8 cellular contexts compared by ENCODE assay signal in the genomic region with DNA sequence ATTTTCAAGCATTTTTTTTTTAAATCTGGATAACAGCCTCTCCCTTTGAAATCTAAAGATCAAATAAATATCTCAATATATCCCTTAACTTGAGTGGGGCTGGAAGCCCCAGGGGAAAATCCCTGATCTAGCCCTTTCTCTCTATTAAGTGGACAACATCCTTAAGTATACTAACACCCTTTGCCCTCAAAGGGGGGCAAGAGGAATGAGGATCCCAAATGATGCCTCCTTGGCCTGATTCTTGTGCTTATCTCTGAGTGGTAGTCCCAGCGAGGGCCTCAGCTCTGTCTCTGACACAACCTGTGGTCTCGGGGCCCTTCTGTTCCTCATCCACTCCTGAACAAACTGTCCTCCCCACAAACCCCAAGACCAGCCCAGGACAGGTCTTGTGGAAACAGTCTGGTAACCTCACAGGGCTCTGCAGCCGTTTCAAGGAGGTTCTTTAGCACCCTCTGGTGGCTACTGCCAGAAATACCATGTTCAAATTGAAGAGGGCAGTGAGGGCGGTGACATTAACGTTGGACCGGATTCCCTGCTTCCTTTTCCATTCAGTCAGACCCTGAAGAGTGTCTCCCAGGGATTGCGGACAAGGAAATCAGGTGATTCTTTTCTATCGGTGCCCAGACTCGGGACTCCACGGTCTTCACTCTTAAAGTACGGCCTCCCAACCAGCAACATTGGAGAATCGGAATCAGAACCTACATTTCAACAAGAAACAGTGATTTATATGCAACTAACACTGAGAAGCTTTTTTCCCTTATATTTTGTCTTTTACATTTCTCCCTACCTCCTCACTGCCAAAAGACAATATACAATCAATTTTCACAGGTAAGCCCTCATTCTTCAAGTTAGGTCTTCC. TPM values are rescaled to one million over a fixed set of nuclear protein-coding genes. Genes with fewer than 3 reads are reported as not detected.
DNase-seq lines count a peak whose midpoint lies in the region; ATAC-seq lines count a peak whose summit lies in the region.

No MANE protein-coding gene starts in this region.

- H2BK5ac ChIP-seq in mesendoderm (ENCODE audit: low read length) = no peak overlapping the region

- no peak overlapping the region for H2AK5ac ChIP-seq in mesendoderm (ENCODE audit: low read length)

- no peak overlapping the region for H3K27ac ChIP-seq in mesendoderm (ENCODE audit: low read depth, low read length)

- H3K79me1 ChIP-seq in mesendoderm (ENCODE audit: low read length) = no peaks in the 10 kb centered on the region

- CTCF ChIA-PET in activated CD4-positive, alpha-beta memory T cell treated with anti-CD3 and anti-CD28 coated beads, Interleukin-2, amount 10 ng/mL, durations not matched to agents 7 days and 5 days (lab: Charles Lee) = interaction anchor here (0.5 to 3.1 kb wide), 10 partner anchors 9 to 244 kb away, joined by 3 to 18 read pairs (median 4); partner anchors contain the start of genes CXCL13 and MRPL1

- no peak overlapping the region for H3K4me3 ChIP-seq in mesendoderm (ENCODE audit: low read length)

- H2BK15ac ChIP-seq in mesendoderm (replicated peaks; ENCODE audit: low read depth) = no peak overlapping the region

- H3K36me3 Mint-ChIP-seq in activated CD4-positive, alpha-beta memory T cell treated with anti-CD3 and anti-CD28 coated beads, Interleukin-2, amount 10 ng/mL, durations not matched to agents 7 days and 5 days (ENCODE audit: low read depth) = no peaks in the 10 kb centered on the region
- H3K36me3 Mint-ChIP-seq in effector memory CD8-positive, alpha-beta T cell (ENCODE audit: insufficient read depth) = no peaks in the 10 kb centered on the region

- H3K9me3 Mint-ChIP-seq in activated CD4-positive, alpha-beta memory T cell treated with anti-CD3 and anti-CD28 coated beads, Interleukin-2, amount 10 ng/mL, durations not matched to agents 7 days and 5 days = no peaks in the 10 kb centered on the region
- no peaks in the 10 kb centered on the region for H3K9me3 Mint-ChIP-seq in effector memory CD8-positive, alpha-beta T cell

- H4K8ac ChIP-seq in mesendoderm (ENCODE audit: low read depth, low read length) = no peak overlapping the region

- H3K9ac ChIP-seq in mesendoderm (ENCODE audit: low read length) = no peak overlapping the region

- POLR2A ChIA-PET in activated CD4-positive, alpha-beta memory T cell treated with anti-CD3 and anti-CD28 coated beads, Interleukin-2, amount 10 ng/mL, durations not matched to agents 7 days and 5 days (lab: Charles Lee) = no interaction called here

- no peaks in the 10 kb centered on the region for H3K27me3 ChIP-seq in mesendoderm (ENCODE audit: insufficient read depth, low read length, poor library complexity)

- no peak overlapping the region for H4K5ac ChIP-seq in mesendoderm (ENCODE audit: low read length)

- H3K18ac ChIP-seq in mesendoderm (ENCODE audit: low read length) = no peak overlapping the region

- no peak overlapping the region for H3K4me2 ChIP-seq in mesendoderm (ENCODE audit: low read length)

- no peak overlapping the region for H3K23ac ChIP-seq in mesendoderm (ENCODE audit: low read length)

- no CpG with 5 or more reads among the region's 12 CpGs for WGBS in mesendoderm (ENCODE audit: extremely low coverage, insufficient coverage, low lambda C conversion rate)

- no peak overlapping the region for H3K4ac ChIP-seq in mesendoderm (ENCODE audit: low read depth, low read length)

- H3K4me1 ChIP-seq in mesendoderm (ENCODE audit: control insufficient read depth, low read depth, low read length) = no peaks in the 10 kb centered on the region

- no peak overlapping the region for H3K56ac ChIP-seq in mesendoderm (ENCODE audit: low read length)

- no peak overlapping the region for H2BK120ac ChIP-seq in mesendoderm (ENCODE audit: low read depth, low read length)

- no peaks in the 10 kb centered on the region for H3K79me2 ChIP-seq in mesendoderm (ENCODE audit: control insufficient read depth, insufficient read depth, low read length)

- H3K27me3 Mint-ChIP-seq in activated CD4-positive, alpha-beta memory T cell treated with anti-CD3 and anti-CD28 coated beads, Interleukin-2, amount 10 ng/mL, durations not matched to agents 7 days and 5 days = peaks cover 35% of the 10 kb centered on the region
- peaks cover 10 to 37% of the 10 kb centered on the region in 2 donors for H3K27me3 Mint-ChIP-seq in effector memory CD8-positive, alpha-beta T cell

- no peak overlapping the region for H3K27ac Mint-ChIP-seq in activated CD4-positive, alpha-beta memory T cell treated with anti-CD3 and anti-CD28 coated beads, Interleukin-2, amount 10 ng/mL, durations not matched to agents 7 days and 5 days
- H3K27ac Mint-ChIP-seq in effector memory CD8-positive, alpha-beta T cell = no peak overlapping the region

- H3K4me1 Mint-ChIP-seq in activated CD4-positive, alpha-beta memory T cell treated with anti-CD3 and anti-CD28 coated beads, Interleukin-2, amount 10 ng/mL, durations not matched to agents 7 days and 5 days = peaks cover 3% of the 10 kb centered on the region
- peaks cover 7 to 8% of the 10 kb centered on the region in 2 donors for H3K4me1 Mint-ChIP-seq in effector memory CD8-positive, alpha-beta T cell (ENCODE audit: low read depth in 2 of 2)

- peak; percentile 35 for DNase-seq in CMK (ENCODE audit: low read depth)
- peak; percentile 16 for DNase-seq in NCI-H82 treated with DMSO at 0.1 percent for 48 hours (lab: John Stamatoyannopoulos, UW; ENCODE audit: unreplicated experiment)
- peak; percentile 58 for DNase-seq in activated CD4-positive, alpha-beta memory T cell treated with anti-CD3 and anti-CD28 coated beads, Interleukin-2, amount 10 ng/mL, durations not matched to agents 7 days and 5 days
- peak; percentile 49 to 62 (median 59) for DNase-seq in effector memory CD8-positive, alpha-beta T cell
- peak; percentile 89 for DNase-seq in mesendoderm
- DNase-seq in stimulated activated CD8-positive, alpha-beta memory T cell treated with anti-CD3 and anti-CD28 coated beads, Interleukin-4, amount 100 ng/mL, for 4 hours (ENCODE audit: low read depth in 2 of 2, low spot score in 1 of 2) = peak; percentile 6 to 8

- H3K36me3 ChIP-seq in mesendoderm (ENCODE audit: control insufficient read depth, insufficient read depth, low read length) = no peaks in the 10 kb centered on the region

- ATAC-seq in GM19455 (IDR thresholded peaks at IDR 0.05; ENCODE audit: unreplicated experiment) (peak; percentile 96), HG03520 (IDR thresholded peaks at IDR 0.05; ENCODE audit: unreplicated experiment) (peak; percentile 88)
- ATAC-seq in effector memory CD8-positive, alpha-beta T cell (replicated peaks) = peak; percentile 80

- no peak overlapping the region for H3K4me3 Mint-ChIP-seq in activated CD4-positive, alpha-beta memory T cell treated with anti-CD3 and anti-CD28 coated beads, Interleukin-2, amount 10 ng/mL, durations not matched to agents 7 days and 5 days
- no peak overlapping the region for H3K4me3 Mint-ChIP-seq in effector memory CD8-positive, alpha-beta T cell

RNA-seq across cellular contexts. Expression of gene CXCL13, which starts 13.0 kb away (rescaled TPM):
- total RNA-seq in activated CD4-positive, alpha-beta memory T cell treated with anti-CD3 and anti-CD28 coated beads, Interleukin-2, amount 10 ng/mL, durations not matched to agents 7 days and 5 days = not detected
- polyA plus RNA-seq in mesendoderm (2013, experiment 1 of 2) = not detected
- polyA plus RNA-seq in mesendoderm (2013, experiment 2 of 2) = not detected

Comparison
In these comparisons a context has a peak if more than half of its experiments do, and no peak if none do; other contexts are left out.
1. DNase-seq: peak in every context shown above with its lines; median percentile 89 in mesendoderm; 59 in effector memory CD8-positive, alpha-beta T cell; 58 in activated CD4-positive, alpha-beta memory T cell treated with anti-CD3 and anti-CD28 coated beads, Interleukin-2, amount 10 ng/mL, durations not matched to agents 7 days and 5 days; 35 in CMK; 16 in NCI-H82 treated with DMSO at 0.1 percent for 48 hours; 7 in stimulated activated CD8-positive, alpha-beta memory T cell treated with anti-CD3 and anti-CD28 coated beads, Interleukin-4, amount 100 ng/mL, for 4 hours.